Comparison of ENCODE assay signal across 1 cellular context in the genomic region with DNA sequence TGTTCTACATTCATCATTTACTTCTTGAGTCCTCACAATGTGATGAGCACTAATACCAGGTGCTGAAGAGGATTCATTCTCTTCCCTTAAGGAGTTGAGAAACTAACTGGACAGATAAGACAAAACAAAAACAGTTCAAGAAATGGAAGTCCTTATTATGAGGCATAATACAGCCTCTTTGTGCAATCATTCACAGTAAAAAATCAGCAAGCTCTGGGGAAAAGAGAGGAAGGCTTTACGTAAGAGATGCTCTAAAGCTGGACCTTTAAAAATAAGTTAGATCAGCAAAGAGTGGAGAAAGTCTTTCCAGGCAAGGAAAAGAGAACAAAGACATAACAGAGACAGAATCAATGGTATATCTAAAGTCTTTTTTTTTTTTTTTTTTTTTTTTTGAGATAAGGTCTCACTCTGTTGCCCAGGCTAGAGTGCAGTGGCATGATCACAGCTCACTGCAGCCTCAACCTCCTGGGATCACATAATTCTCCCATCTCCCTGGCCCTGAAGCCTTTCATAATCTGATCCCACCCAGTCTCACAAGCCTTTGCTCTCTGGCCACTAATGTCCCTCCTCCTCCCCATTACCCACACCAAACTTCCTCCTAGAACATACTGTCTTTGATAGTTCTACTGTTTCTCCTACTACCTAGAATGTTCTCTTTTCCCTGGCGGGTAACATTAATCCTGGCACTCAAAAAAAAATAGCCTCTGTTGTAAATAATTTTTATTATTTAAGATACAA.
TF ChIP-seq lines count a peak whose summit lies in the region.

No MANE protein-coding gene starts in this region.

TF ChIP-seq in HCT116, 20 proteins besides CTCF, POLR2A, EP300 and RAD21 (continued from another document):
- TF ChIP-seq, protein P1, sequence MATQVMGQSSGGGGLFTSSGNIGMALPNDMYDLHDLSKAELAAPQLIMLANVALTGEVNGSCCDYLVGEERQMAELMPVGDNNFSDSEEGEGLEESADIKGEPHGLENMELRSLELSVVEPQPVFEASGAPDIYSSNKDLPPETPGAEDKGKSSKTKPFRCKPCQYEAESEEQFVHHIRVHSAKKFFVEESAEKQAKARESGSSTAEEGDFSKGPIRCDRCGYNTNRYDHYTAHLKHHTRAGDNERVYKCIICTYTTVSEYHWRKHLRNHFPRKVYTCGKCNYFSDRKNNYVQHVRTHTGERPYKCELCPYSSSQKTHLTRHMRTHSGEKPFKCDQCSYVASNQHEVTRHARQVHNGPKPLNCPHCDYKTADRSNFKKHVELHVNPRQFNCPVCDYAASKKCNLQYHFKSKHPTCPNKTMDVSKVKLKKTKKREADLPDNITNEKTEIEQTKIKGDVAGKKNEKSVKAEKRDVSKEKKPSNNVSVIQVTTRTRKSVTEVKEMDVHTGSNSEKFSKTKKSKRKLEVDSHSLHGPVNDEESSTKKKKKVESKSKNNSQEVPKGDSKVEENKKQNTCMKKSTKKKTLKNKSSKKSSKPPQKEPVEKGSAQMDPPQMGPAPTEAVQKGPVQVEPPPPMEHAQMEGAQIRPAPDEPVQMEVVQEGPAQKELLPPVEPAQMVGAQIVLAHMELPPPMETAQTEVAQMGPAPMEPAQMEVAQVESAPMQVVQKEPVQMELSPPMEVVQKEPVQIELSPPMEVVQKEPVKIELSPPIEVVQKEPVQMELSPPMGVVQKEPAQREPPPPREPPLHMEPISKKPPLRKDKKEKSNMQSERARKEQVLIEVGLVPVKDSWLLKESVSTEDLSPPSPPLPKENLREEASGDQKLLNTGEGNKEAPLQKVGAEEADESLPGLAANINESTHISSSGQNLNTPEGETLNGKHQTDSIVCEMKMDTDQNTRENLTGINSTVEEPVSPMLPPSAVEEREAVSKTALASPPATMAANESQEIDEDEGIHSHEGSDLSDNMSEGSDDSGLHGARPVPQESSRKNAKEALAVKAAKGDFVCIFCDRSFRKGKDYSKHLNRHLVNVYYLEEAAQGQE (IDR thresholded peaks at IDR 0.05; ENCODE audit: low read depth): no peak
- TF ChIP-seq ELF1 (IDR thresholded peaks at IDR 0.05; ENCODE audit: borderline replicate concordance, low read depth) (no peak), CEBPB (IDR thresholded peaks at IDR 0.05; ENCODE audit: low read depth) (no peak), EZH2 (IDR thresholded peaks at IDR 0.05) (no peak)
